ENCODE assay signal across 10 cellular contexts in genomic region chr3:120438971-120439370, GRCh38. TPM values are rescaled to one million over a fixed set of nuclear protein-coding genes. Genes with fewer than 3 reads are reported as not detected.
DNase-seq lines count a peak whose midpoint lies in the region; ATAC-seq and TF ChIP-seq lines count a peak whose summit lies in the region.
"Had no signal": no experiment of that assay in that cellular context is flagged by ENCODE, and none has a peak within 500 bp of the region (broad histone marks: within the 10 kb centered on the region; RNA-seq: fewer than 3 reads in every experiment).

No MANE protein-coding gene starts in this region.

- ATAC-seq in GM19452 (IDR thresholded peaks at IDR 0.05; ENCODE audit: unreplicated experiment) (no peak), HG03159 (IDR thresholded peaks at IDR 0.05; ENCODE audit: unreplicated experiment) (no peak)

- peaks cover 72% of the 10 kb centered on the region for H3K36me3 ChIP-seq in adipocyte (ENCODE audit: control insufficient read depth, insufficient read depth, low read length, severe bottlenecking)
- H3K36me3 ChIP-seq in muscle layer of colon (ENCODE audit: insufficient read depth, low read length), result peaks cover 27% of the 10 kb centered on the region
- H3K36me3 ChIP-seq in uterus, result no peaks in the 10 kb centered on the region

- TF ChIP-seq CTCF in foreskin fibroblast (IDR thresholded peaks at IDR 0.05; ENCODE audit: low read depth, low read length) (no peak), uterus (IDR thresholded peaks at IDR 0.05) (no peak)

- H3K9ac ChIP-seq in adipocyte (ENCODE audit: low read length) (peak overlapping the region; percentile 60), muscle layer of colon (ENCODE audit: low read length) (peak overlapping the region; percentile 25)

- H3K27ac ChIP-seq in muscle layer of colon (ENCODE audit: low read depth, low read length) (peak overlapping the region; percentile 63), uterus (peak overlapping the region; percentile 2 to 60)

- H3K4me3 ChIP-seq in adipocyte (ENCODE audit: low read length) (peak overlapping the region; percentile 19), foreskin fibroblast (ENCODE audit: low read depth in 1 of 2, low read length in 2 of 2) (no peak overlapping the region), muscle layer of colon (ENCODE audit: low read depth in 1 of 2, low read length in 2 of 2) (peak overlapping the region in 1 of 2 donors; percentile 10), uterus (no peak overlapping the region)

- H3K9me3 ChIP-seq in adipocyte (ENCODE audit: control insufficient read depth, low read length), result no peaks in the 10 kb centered on the region
- H3K9me3 ChIP-seq in muscle layer of colon (ENCODE audit: low read length), result no peaks in the 10 kb centered on the region
- no peaks in the 10 kb centered on the region for H3K9me3 ChIP-seq in uterus

- DNase-seq in adipocyte (ENCODE audit: low read depth) (peak; percentile 87), foreskin fibroblast (peak; percentile 81 to 91), uterus (peak in 1 of 2 donors; percentile 44)
- no peak for DNase-seq in activated T-cell treated with anti-CD3 and anti-CD28 coated beads, Interleukin-2, amount 50 U/mL, for 48 hours
- DNase-seq: activated CD4-positive, alpha-beta T cell treated with anti-CD3 and anti-CD28 coated beads, Interleukin-2, amount 50 U/mL, for 1 hour; caudate nucleus; OCI-M1 had no signal

- H3K27me3 ChIP-seq in adipocyte (replicated peaks; ENCODE audit: control insufficient read depth, insufficient read depth, low read length), result no peaks in the 10 kb centered on the region
- H3K27me3 ChIP-seq in muscle layer of colon (ENCODE audit: control insufficient read depth in 1 of 2, insufficient read depth in 2 of 2, low read length in 2 of 2), result no peaks in the 10 kb centered on the region
- no peaks in the 10 kb centered on the region for H3K27me3 ChIP-seq in uterus

- intact Hi-C loops in uterus (cut with DNase I; ENCODE audit: low total_unique reads), result no loop called here

- no peak for TF ChIP-seq POLR2A in uterus (IDR thresholded peaks at IDR 0.05)

- H3K4me1 ChIP-seq in adipocyte (ENCODE audit: control insufficient read depth, insufficient read depth, low read length) (peaks cover 92% of the 10 kb centered on the region), muscle layer of colon (ENCODE audit: insufficient read depth, low read length) (peaks cover 95% of the 10 kb centered on the region), uterus (peaks cover 7 to 8% of the 10 kb centered on the region in 2 donors)

RNA-seq across cellular contexts. Expression of gene FSTL1, which starts 11.8 kb away (rescaled TPM):
- 1,000 to 10,000 TPM in 1 of 4 donors, 100 to 1,000 TPM in 3; 311 to 1,355 (median 418) TPM for total RNA-seq in uterus

Comparison
In these comparisons a context has a peak if more than half of its experiments do, and no peak if none do; other contexts are left out.
1. DNase-seq: peak in adipocyte (single experiment) and foreskin fibroblast (2 of 2); none in activated T-cell treated with anti-CD3 and anti-CD28 coated beads, Interleukin-2, amount 50 U/mL, for 48 hours (0 of 2).